ENCODE assay signal across 20 cellular contexts in the genomic region with DNA sequence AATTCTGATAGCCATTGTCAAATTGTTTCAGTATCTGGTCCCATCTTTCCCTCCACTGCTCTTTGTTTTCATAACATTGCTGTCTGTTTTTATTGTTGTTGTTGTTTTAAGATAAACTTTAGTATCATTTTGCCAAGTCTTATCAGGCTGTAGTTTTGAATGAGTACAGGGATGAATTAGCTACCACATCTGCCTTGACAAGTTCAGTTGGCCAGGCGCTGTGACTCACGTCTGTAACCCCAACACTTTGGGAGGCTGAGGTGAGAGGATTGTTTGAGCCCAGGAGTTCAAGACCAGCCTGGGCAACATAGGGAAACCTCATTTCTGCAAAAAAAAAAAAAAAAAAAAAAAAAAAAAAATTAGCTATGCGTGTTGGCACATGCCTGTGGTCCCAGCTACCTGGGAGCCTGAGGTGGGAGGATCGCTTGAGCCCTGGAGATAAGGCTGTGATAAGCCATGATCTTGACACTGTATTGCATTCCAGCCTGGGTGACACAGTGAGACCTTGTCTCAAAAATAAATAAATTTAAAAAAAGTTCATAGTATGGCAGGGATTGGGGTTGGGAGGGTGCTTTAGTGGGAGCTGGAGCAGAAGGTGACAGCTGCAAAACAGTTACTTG.
"Had no signal": no experiment of that assay in that cellular context is flagged by ENCODE, and none has a peak within 500 bp of the region (broad histone marks: within the 10 kb centered on the region; RNA-seq: fewer than 3 reads in every experiment).

No MANE protein-coding gene starts in this region.

- H3K27ac ChIP-seq: dorsolateral prefrontal cortex, esophagus muscularis mucosa, right atrium auricular region, SK-N-MC, transverse colon had no signal

- FAIRE-seq: TTC549 had no signal

- H3K9me3 Mint-ChIP-seq: activated B cell treated with CpG ODN at 0.5 μM for 24 hours had no signal

- H3K4me3 ChIP-seq: dorsolateral prefrontal cortex, esophagus muscularis mucosa, heart left ventricle, mucosa of descending colon, right atrium auricular region, SK-N-MC, skin epidermis, transverse colon had no signal

- H3K27ac Mint-ChIP-seq: brain had no signal

- H3K36me3 ChIP-seq: esophagus muscularis mucosa, heart left ventricle, right atrium auricular region, transverse colon had no signal

- H3K27me3 ChIP-seq: dorsolateral prefrontal cortex, esophagus muscularis mucosa, heart left ventricle, right atrium auricular region, transverse colon had no signal

- ATAC-seq: activated T-cell treated with anti-CD3 and anti-CD28 coated beads, Interleukin-2, amount 50 U/mL, for 4 hours; heart left ventricle; mucosa of descending colon; naive thymus-derived CD8-positive, alpha-beta T cell; stimulated activated memory B cell treated with anti-CD40 and anti-IgM and Interleukin-4, amounts not matched to agents 10 μg/mL and 1 μg/mL and 100 μg/mL, for 72 hours had no signal

- H3K27me3 Mint-ChIP-seq: activated B cell treated with CpG ODN at 0.5 μM for 24 hours; stimulated activated memory B cell treated with anti-CD40 and anti-IgM and Interleukin-4, amounts not matched to agents 10 μg/mL and 1 μg/mL and 100 μg/mL, for 72 hours had no signal

- H3K4me3 Mint-ChIP-seq: activated CD4-positive, alpha-beta T cell treated with anti-CD3 and anti-CD28 coated beads, Interleukin-2, amount 10 ng/mL, durations not matched to agents 7 days and 5 days; activated T-cell treated with anti-CD3 and anti-CD28 coated beads, Interleukin-2, amount 50 U/mL, for 4 hours; brain; naive thymus-derived CD8-positive, alpha-beta T cell; stimulated activated memory B cell treated with anti-CD40 and anti-IgM and Interleukin-4, amounts not matched to agents 10 μg/mL and 1 μg/mL and 100 μg/mL, for 72 hours had no signal

- DNase-seq: activated B cell treated with CpG ODN at 0.5 μM for 24 hours; activated CD4-positive, alpha-beta T cell treated with anti-CD3 and anti-CD28 coated beads, Interleukin-2, amount 10 ng/mL, durations not matched to agents 7 days and 5 days; activated naive CD4-positive, alpha-beta T cell treated with anti-CD3 and anti-CD28 coated beads, Interleukin-2, amount 50 U/mL, for 16 hours; activated T-cell treated with anti-CD3 and anti-CD28 coated beads, Interleukin-2, amount 50 U/mL, for 4 hours; amygdala; dorsolateral prefrontal cortex; foreskin melanocyte; heart left ventricle; mammary epithelial cell; mucosa of descending colon; naive thymus-derived CD8-positive, alpha-beta T cell; nucleus accumbens; transverse colon had no signal
